ENCODE assay signal across 18 cellular contexts in genomic region chr1:166383635-166384346, GRCh38.
"Had no signal": no experiment of that assay in that cellular context is flagged by ENCODE, and none has a peak within 500 bp of the region (broad histone marks: within the 10 kb centered on the region; RNA-seq: fewer than 3 reads in every experiment).

No MANE protein-coding gene starts in this region.

- H3K4me1 ChIP-seq: thyroid gland, upper lobe of right lung, vagina had no signal

- ATAC-seq: mucosa of descending colon, natural killer cell, right cardiac atrium, upper lobe of right lung had no signal

- H3K4me1 Mint-ChIP-seq: natural killer cell had no signal

- H3K9ac ChIP-seq: neural progenitor cell had no signal

- H3K9me3 Mint-ChIP-seq: natural killer cell, neural progenitor cell had no signal

- H3K36me3 ChIP-seq: neural progenitor cell, ovary, thyroid gland, upper lobe of right lung, vagina had no signal

- H3K36me3 Mint-ChIP-seq: natural killer cell, neural progenitor cell had no signal

- DNase-seq: effector CD4-positive, alpha-beta T cell; foreskin melanocyte; kidney glomerular epithelial cell; mammary epithelial cell; mucosa of descending colon; natural killer cell; nucleus accumbens; ovary; right cardiac atrium; small intestine; stimulated activated CD4-positive, alpha-beta T cell treated with anti-CD3 and anti-CD28 coated beads, Interleukin-12 subunit alpha, Interleukin-12 subunit beta, amount 100 ng/mL, for 4 hours; stimulated activated naive CD4-positive, alpha-beta T cell treated with Interleukin-2 at 50 U/mL for 16 hours; thyroid gland; upper lobe of right lung had no signal

- H3K4me3 ChIP-seq: coronary artery, hepatocyte, mucosa of descending colon, neural progenitor cell, ovary, thyroid gland, upper lobe of right lung, vagina had no signal

- H3K27ac Mint-ChIP-seq: natural killer cell, neural progenitor cell had no signal

- H3K4me3 Mint-ChIP-seq: natural killer cell, neural progenitor cell had no signal

- H3K27me3 ChIP-seq: hepatocyte, neural progenitor cell, ovary, thyroid gland, upper lobe of right lung, vagina had no signal

- H3K9me3 ChIP-seq: mucosa of descending colon, ovary, thyroid gland, upper lobe of right lung, vagina had no signal

- H3K27ac ChIP-seq: coronary artery, hepatocyte, neural progenitor cell, ovary, thyroid gland, upper lobe of right lung, vagina had no signal
